ENCODE assay signal across 8 cellular contexts in genomic region chr17:75394332-75394918, GRCh38. TPM values are rescaled to one million over a fixed set of nuclear protein-coding genes. Genes with fewer than 3 reads are reported as not detected.
DNase-seq lines count a peak whose midpoint lies in the region; ATAC-seq and TF ChIP-seq lines count a peak whose summit lies in the region.

No MANE protein-coding gene starts in this region.

- peak; percentile 38 for ATAC-seq in SK-N-SH treated with all-trans-retinoic acid at 6 μM for 48 hours
- ATAC-seq in HG03159 (IDR thresholded peaks at IDR 0.05; ENCODE audit: unreplicated experiment), result no peak

- CTCF ChIA-PET in AG04449 (lab: Yijun Ruan, JAX), result interaction anchor here (0.9 to 6.9 kb wide), 15 partner anchors 8 to 134 kb away, joined by 3 to 55 read pairs (median 4); partner anchors contain the start of genes GRB2, MIF4GD and TSEN54

- H3K4me3 ChIP-seq in AG04449 (ENCODE audit: low read depth, low read length) (peak overlapping the region; percentile 88), H7 (ENCODE audit: insufficient read depth, low read depth, low read length) (peak overlapping the region; percentile 79), foreskin fibroblast (ENCODE audit: low read depth in 1 of 2, low read length in 2 of 2) (peak overlapping the region; percentile 73 to 94), skin epidermis (peak overlapping the region; percentile 42 to 60 (median 51))

- H3K27ac ChIP-seq in skin epidermis, result peak overlapping the region in 18 of 21 experiments; percentile 69 to 91 (median 84)

- intact Hi-C loops in posterior cingulate gyrus (cut with DNase I), result no loop called here

- POLR2A ChIA-PET in AG04449 (lab: Yijun Ruan, JAX), result interaction anchor here (0.6 to 3.3 kb wide), 7 partner anchors 11 to 199 kb away, joined by 3 to 13 read pairs (median 4); partner anchors contain the start of genes GRB2, MIF4GD and SLC25A19

- no peaks in the 10 kb centered on the region for H3K27me3 ChIP-seq in H7 (ENCODE audit: control insufficient read depth, insufficient read depth, low read length)

- TF ChIP-seq CTCF in AG04449 (IDR thresholded peaks at IDR 0.05; ENCODE audit: insufficient read depth, low read length, missing control alignments) (no peak), foreskin fibroblast (IDR thresholded peaks at IDR 0.05; ENCODE audit: low read depth, low read length) (no peak)

- peaks cover 2% of the 10 kb centered on the region for H3K36me3 ChIP-seq in H7 (replicated peaks; ENCODE audit: control insufficient read depth, insufficient read depth, low read length)

- DNase-seq in AG04449 (ENCODE audit: low read depth, low spot score), result no peak
- no peak for DNase-seq in H7
- peak in 1 of 2 donors; percentile 21 for DNase-seq in foreskin fibroblast
- no peak for DNase-seq in amygdala (lab: John Stamatoyannopoulos, UW)
- no peak for DNase-seq in posterior cingulate gyrus

TF ChIP-seq in SK-N-SH treated with all-trans-retinoic acid at 6 μM for 48 hours, 23 proteins besides CTCF, POLR2A, EP300 and RAD21:
- TF ChIP-seq ZNF8 (CRISPR knock-in tag; IDR thresholded peaks at IDR 0.05), result no peak
- TF ChIP-seq RARB (CRISPR knock-in tag; IDR thresholded peaks at IDR 0.05), result no peak
- no peak for TF ChIP-seq SNAI2 (CRISPR knock-in tag; IDR thresholded peaks at IDR 0.05)
- TF ChIP-seq ZNF565 (CRISPR knock-in tag; conservative IDR thresholded peaks at IDR 0.05; ENCODE audit: low read depth), result no peak
- no peak for TF ChIP-seq POU6F1 (CRISPR knock-in tag; IDR thresholded peaks at IDR 0.05; ENCODE audit: borderline replicate concordance, low read depth)
- TF ChIP-seq ZFP3 (CRISPR knock-in tag; IDR thresholded peaks at IDR 0.05), result no peak
- no peak for TF ChIP-seq TSHZ2 (CRISPR knock-in tag; IDR thresholded peaks at IDR 0.05)

RNA-seq across cellular contexts. Expression of gene GRB2, which starts 11.1 kb away (rescaled TPM):
- 98.7 and 100 TPM in 2 replicates for total RNA-seq in H7 (2014; rRNA removed; shearing (Covaris generic))
